ENCODE assay signal across 8 cellular contexts in the genomic region with DNA sequence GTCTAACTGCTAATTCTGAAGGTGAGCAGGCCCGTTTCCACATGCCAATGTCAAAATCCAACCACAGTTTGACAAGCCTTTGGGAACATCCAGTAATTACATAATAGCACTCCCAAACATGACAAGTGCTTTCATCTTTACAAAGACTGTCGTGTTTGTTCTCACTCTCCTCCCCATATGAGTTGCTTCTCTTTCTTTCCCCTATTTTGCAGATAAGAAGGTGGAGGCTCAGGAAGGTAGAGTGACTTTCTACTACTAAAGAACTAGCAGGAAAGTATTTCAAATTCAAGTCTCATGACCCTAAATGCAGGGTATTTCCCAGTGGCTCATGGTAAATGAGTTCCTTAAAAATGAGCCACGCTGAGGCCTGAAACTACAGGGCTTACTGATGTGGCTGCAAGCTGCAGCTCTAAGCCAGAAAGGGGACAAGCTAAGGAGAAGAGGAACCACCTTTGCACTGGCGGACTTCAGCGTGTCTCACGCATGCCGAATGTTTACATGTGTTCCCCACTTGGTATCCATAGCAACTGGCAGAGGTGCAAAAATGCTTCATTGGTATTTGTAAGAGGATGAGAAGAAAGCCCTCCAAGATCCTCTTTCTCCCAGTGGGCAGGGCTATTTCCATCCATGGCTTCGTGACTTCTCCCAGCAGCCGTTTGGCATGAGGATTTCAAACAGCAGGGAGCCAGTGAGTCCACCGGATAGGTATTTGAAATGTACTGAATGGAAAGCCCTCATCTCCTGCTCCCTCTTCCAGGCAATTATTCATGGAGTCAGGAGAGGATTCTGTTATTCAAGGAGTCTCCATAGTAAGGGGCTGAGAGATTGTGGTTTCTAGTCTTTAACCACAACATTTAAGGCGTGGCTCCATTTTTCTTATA. TPM values are rescaled to one million over a fixed set of nuclear protein-coding genes. Genes with fewer than 3 reads are reported as not detected.
DNase-seq lines count a peak whose midpoint lies in the region; ATAC-seq and TF ChIP-seq lines count a peak whose summit lies in the region.

No MANE protein-coding gene starts in this region.

- peaks cover 10% of the 10 kb centered on the region for H3K36me3 Mint-ChIP-seq in T-helper 2 cell treated with Interferon-gamma antibody and Interleukin-4, amounts not matched to agents 5 μg/mL and 100 μg/mL, for 36 hours (ENCODE audit: low read depth)

- peak; percentile 100 for DNase-seq in AG09309 (ENCODE audit: low read depth)
- DNase-seq in T-helper 2 cell treated with Interferon-gamma antibody and Interleukin-4, amounts not matched to agents 5 μg/mL and 100 μg/mL, for 36 hours (ENCODE audit: low spot score) = peak; percentile 63
- peak; percentile 38 to 81 (median 56) for DNase-seq in body of pancreas
- peak; percentile 46 for DNase-seq in left kidney (ENCODE audit: low read depth, low spot score)
- peak in 2 of 3 experiments; percentile 11 to 39 for DNase-seq in stimulated activated CD4-positive, alpha-beta T cell treated with anti-CD3 and anti-CD28 coated beads, TNF-alpha, amount 100 ng/mL, for 4 hours (ENCODE audit: low read depth in 3 of 3)
- DNase-seq in NCI-H1436 (lab: John Stamatoyannopoulos, UW) = no peak

- no peak overlapping the region; the same call in 1 of the 2 replicates for H3K4me3 ChIP-seq in AG09309 (ENCODE audit: control insufficient read depth, low read depth, low read length)
- H3K4me3 ChIP-seq in body of pancreas = no peak overlapping the region

- peaks cover 65% of the 10 kb centered on the region for H3K4me1 Mint-ChIP-seq in T-helper 2 cell treated with Interferon-gamma antibody and Interleukin-4, amounts not matched to agents 5 μg/mL and 100 μg/mL, for 36 hours (ENCODE audit: low read depth)

- 49 to 64% methylated on average over 11 of the region's 11 CpGs for WGBS in body of pancreas, 2 donors

- TF ChIP-seq CTCF in AG09309 (IDR thresholded peaks at IDR 0.05; ENCODE audit: control insufficient read depth, insufficient read depth, low read depth, low read length, missing control alignments) (no peak), body of pancreas (IDR thresholded peaks at IDR 0.05) (no peak)

- H3K27me3 Mint-ChIP-seq in T-helper 2 cell treated with Interferon-gamma antibody and Interleukin-4, amounts not matched to agents 5 μg/mL and 100 μg/mL, for 36 hours (ENCODE audit: low read depth) = peaks cover 10% of the 10 kb centered on the region

- ATAC-seq in GM19395 (IDR thresholded peaks at IDR 0.05; ENCODE audit: unreplicated experiment) (peak; percentile 59), HG03457 (IDR thresholded peaks at IDR 0.05; ENCODE audit: unreplicated experiment) (peak; percentile 49), body of pancreas (peak; percentile 5)

- H3K27ac ChIP-seq in body of pancreas = peak overlapping the region; percentile 67 to 91 (median 81)

- peak overlapping the region; percentile 69 for H3K4me3 Mint-ChIP-seq in T-helper 2 cell treated with Interferon-gamma antibody and Interleukin-4, amounts not matched to agents 5 μg/mL and 100 μg/mL, for 36 hours

- intact Hi-C loops in body of pancreas (cut with DNase I) = no loop called here

- H3K36me3 ChIP-seq in body of pancreas (replicated peaks in 1 of 2; ENCODE audit: insufficient read depth in 1 of 2, low read depth in 2 of 2) = no peaks in the 10 kb centered on the region

- H3K9me3 Mint-ChIP-seq in T-helper 2 cell treated with Interferon-gamma antibody and Interleukin-4, amounts not matched to agents 5 μg/mL and 100 μg/mL, for 36 hours = no peaks in the 10 kb centered on the region

- H3K9me3 ChIP-seq in body of pancreas = no peaks in the 10 kb centered on the region

- peaks cover 36% of the 10 kb centered on the region for H3K4me1 ChIP-seq in body of pancreas

- no peaks in the 10 kb centered on the region for H3K27me3 ChIP-seq in body of pancreas

- H3K27ac Mint-ChIP-seq in T-helper 2 cell treated with Interferon-gamma antibody and Interleukin-4, amounts not matched to agents 5 μg/mL and 100 μg/mL, for 36 hours = peak overlapping the region; percentile 86

- TF ChIP-seq POLR2A in body of pancreas (IDR thresholded peaks at IDR 0.05) = no peak

RNA-seq across cellular contexts. Expression of a gene that starts 55.5 kb away (rescaled TPM):
- 100 to 1,000 TPM; 266 to 433 TPM for total RNA-seq in body of pancreas

Comparison
In these comparisons a context has a peak if more than half of its experiments do, and no peak if none do; other contexts are left out.
1. ATAC-seq: peak in every context shown above with its lines; median percentile 59 in GM19395; 49 in HG03457; 5 in body of pancreas.